8 cellular contexts compared by ENCODE assay signal in genomic region chr2:30649828-30650227, GRCh38.
"Had no signal": no experiment of that assay in that cellular context is flagged by ENCODE, and none has a peak within 500 bp of the region (broad histone marks: within the 10 kb centered on the region; RNA-seq: fewer than 3 reads in every experiment).

No MANE protein-coding gene starts in this region.

- H3K9ac ChIP-seq: GM23248 had no signal

- H3K36me3 Mint-ChIP-seq: IgD-negative memory B cell had no signal

- H3K4me1 Mint-ChIP-seq: IgD-negative memory B cell had no signal

- H3K4me3 ChIP-seq: GM23248, HAP-1 had no signal

- H3K27me3 Mint-ChIP-seq: IgD-negative memory B cell had no signal

- H3K27ac Mint-ChIP-seq: HFFc6, IgD-negative memory B cell had no signal

- H3K9me3 Mint-ChIP-seq: HFFc6, IgD-negative memory B cell had no signal

- H3K4me1 ChIP-seq: HAP-1 had no signal

- H3K27ac ChIP-seq: GM23248, HL-60 had no signal

- H3K4me3 Mint-ChIP-seq: HFFc6, IgD-negative memory B cell had no signal

- H3K36me3 ChIP-seq: HAP-1 had no signal

- DNase-seq: GOT3, H7, HFFc6 had no signal

- H2AFZ ChIP-seq: GM23248 had no signal

- ATAC-seq: HCT116 had no signal

- H3K9me3 ChIP-seq: HAP-1 had no signal
